In genomic region chr10:91800192-91800591, GRCh38 we compare ENCODE assay signal across 9 cellular contexts. TPM values are rescaled to one million over a fixed set of nuclear protein-coding genes. Genes with fewer than 3 reads are reported as not detected.
A peak's percentile ranks its signal among the peaks of the same experiment; 100 is the strongest.
DNase-seq lines count a peak whose midpoint lies in the region; ATAC-seq and TF ChIP-seq lines count a peak whose summit lies in the region.
"Had no signal": no experiment of that assay in that cellular context is flagged by ENCODE, and none has a peak within 500 bp of the region (broad histone marks: within the 10 kb centered on the region; RNA-seq: fewer than 3 reads in every experiment).

No MANE protein-coding gene starts in this region.

- peak overlapping the region in 3 of 5 donors; percentile 29 to 52 (median 41) for H3K9ac ChIP-seq in subcutaneous abdominal adipose tissue (ENCODE audit: low read length in 5 of 5)

- intact Hi-C loops in ascending aorta (cut with DNase I), result no loop called here
- intact Hi-C loops in left lung (cut with DNase I), result no loop called here

- DNase-seq in activated T-cell treated with anti-CD3 and anti-CD28 coated beads, Interleukin-2, amount 50 U/mL, for 24 hours, result no peak
- DNase-seq in activated T-cell treated with anti-CD3 and anti-CD28 coated beads, Interleukin-2, amount 50 U/mL, for 48 hours, result no peak
- DNase-seq in ascending aorta (ENCODE audit: low spot score in 2 of 2), result no peak
- DNase-seq in left lung, result no peak
- DNase-seq in activated effector memory CD4-positive, alpha-beta T cell treated with Interleukin-2 at 50 U/mL for 16 hours, result no peak
- DNase-seq in AG08396 (ENCODE audit: low spot score), result no peak
- DNase-seq: stimulated activated CD4-positive, alpha-beta T cell treated with anti-CD3 and anti-CD28 coated beads, Interleukin-2, amount 100 ng/mL, for 24 hours had no signal

- H3K4me3 Mint-ChIP-seq in activated T-cell treated with anti-CD3 and anti-CD28 coated beads, Interleukin-2, amount 50 U/mL, for 24 hours, result peak overlapping the region; percentile 92

- peaks cover 0 to 3% of the 10 kb centered on the region in 2 donors for H3K36me3 ChIP-seq in ascending aorta
- H3K36me3 ChIP-seq in left lung, result peaks cover 0 to 5% of the 10 kb centered on the region in 2 donors
- H3K36me3 ChIP-seq in subcutaneous abdominal adipose tissue (ENCODE audit: control insufficient read depth in 5 of 5, insufficient read depth in 5 of 5, low read length in 5 of 5), result peaks cover 0 to 3% (median 2%) of the 10 kb centered on the region in 5 donors

- H3K27me3 Mint-ChIP-seq in activated T-cell treated with anti-CD3 and anti-CD28 coated beads, Interleukin-2, amount 50 U/mL, for 24 hours, result no peaks in the 10 kb centered on the region

- ATAC-seq in left lung (no peak), HG03097 (IDR thresholded peaks at IDR 0.05; ENCODE audit: low FRiP score, unreplicated experiment) (no peak)

- H3K4me3 ChIP-seq in ascending aorta (peak overlapping the region; percentile 96 to 98), left lung (peak overlapping the region; percentile 76 to 96), subcutaneous abdominal adipose tissue (ENCODE audit: low read depth in 1 of 5, low read length in 5 of 5) (peak overlapping the region; percentile 94 to 99 (median 97))

- H3K4me1 ChIP-seq in ascending aorta, result peaks cover 7 to 28% of the 10 kb centered on the region in 2 donors
- peaks cover 10 to 70% of the 10 kb centered on the region in 2 donors for H3K4me1 ChIP-seq in left lung
- peaks cover 0 to 42% (median 31%) of the 10 kb centered on the region in 5 donors for H3K4me1 ChIP-seq in subcutaneous abdominal adipose tissue (ENCODE audit: control insufficient read depth in 5 of 5, insufficient read depth in 5 of 5, low read length in 5 of 5)

- H3K27me3 ChIP-seq in ascending aorta (no peaks in the 10 kb centered on the region), left lung (no peaks in the 10 kb centered on the region), subcutaneous abdominal adipose tissue (ENCODE audit: control insufficient read depth in 5 of 5, insufficient read depth in 4 of 5, low read length in 5 of 5) (no peaks in the 10 kb centered on the region)

- TF ChIP-seq CTCF in ascending aorta (IDR thresholded peaks at IDR 0.05) (no peak), left lung (IDR thresholded peaks at IDR 0.05) (no peak)

- no peaks in the 10 kb centered on the region for H3K9me3 Mint-ChIP-seq in activated T-cell treated with anti-CD3 and anti-CD28 coated beads, Interleukin-2, amount 50 U/mL, for 24 hours

- H3K4me1 Mint-ChIP-seq in activated T-cell treated with anti-CD3 and anti-CD28 coated beads, Interleukin-2, amount 50 U/mL, for 24 hours (ENCODE audit: low read depth), result peaks cover 79% of the 10 kb centered on the region

- H3K9me3 ChIP-seq in ascending aorta (no peaks in the 10 kb centered on the region), left lung (no peaks in the 10 kb centered on the region), subcutaneous abdominal adipose tissue (ENCODE audit: control insufficient read depth in 5 of 5, low read length in 5 of 5) (no peaks in the 10 kb centered on the region)

- H3K27ac Mint-ChIP-seq in activated T-cell treated with anti-CD3 and anti-CD28 coated beads, Interleukin-2, amount 50 U/mL, for 24 hours, result peak overlapping the region; percentile 98

- H3K36me3 Mint-ChIP-seq in activated T-cell treated with anti-CD3 and anti-CD28 coated beads, Interleukin-2, amount 50 U/mL, for 24 hours (ENCODE audit: low read depth), result peaks cover 66% of the 10 kb centered on the region

- peak overlapping the region in 1 of 2 donors; percentile 36 for H3K27ac ChIP-seq in ascending aorta
- no peak overlapping the region for H3K27ac ChIP-seq in left lung
- peak overlapping the region; percentile 91 for H3K27ac ChIP-seq in subcutaneous abdominal adipose tissue (ENCODE audit: low read depth, low read length)

RNA-seq across cellular contexts. Expression of gene TNKS2, which starts 2.0 kb away (rescaled TPM):
- 26.4 TPM for total RNA-seq in ascending aorta
- total RNA-seq in left lung, result 10 to 100 TPM; 37.1 to 37.6 TPM
